9 cellular contexts compared by ENCODE assay signal in the genomic region with DNA sequence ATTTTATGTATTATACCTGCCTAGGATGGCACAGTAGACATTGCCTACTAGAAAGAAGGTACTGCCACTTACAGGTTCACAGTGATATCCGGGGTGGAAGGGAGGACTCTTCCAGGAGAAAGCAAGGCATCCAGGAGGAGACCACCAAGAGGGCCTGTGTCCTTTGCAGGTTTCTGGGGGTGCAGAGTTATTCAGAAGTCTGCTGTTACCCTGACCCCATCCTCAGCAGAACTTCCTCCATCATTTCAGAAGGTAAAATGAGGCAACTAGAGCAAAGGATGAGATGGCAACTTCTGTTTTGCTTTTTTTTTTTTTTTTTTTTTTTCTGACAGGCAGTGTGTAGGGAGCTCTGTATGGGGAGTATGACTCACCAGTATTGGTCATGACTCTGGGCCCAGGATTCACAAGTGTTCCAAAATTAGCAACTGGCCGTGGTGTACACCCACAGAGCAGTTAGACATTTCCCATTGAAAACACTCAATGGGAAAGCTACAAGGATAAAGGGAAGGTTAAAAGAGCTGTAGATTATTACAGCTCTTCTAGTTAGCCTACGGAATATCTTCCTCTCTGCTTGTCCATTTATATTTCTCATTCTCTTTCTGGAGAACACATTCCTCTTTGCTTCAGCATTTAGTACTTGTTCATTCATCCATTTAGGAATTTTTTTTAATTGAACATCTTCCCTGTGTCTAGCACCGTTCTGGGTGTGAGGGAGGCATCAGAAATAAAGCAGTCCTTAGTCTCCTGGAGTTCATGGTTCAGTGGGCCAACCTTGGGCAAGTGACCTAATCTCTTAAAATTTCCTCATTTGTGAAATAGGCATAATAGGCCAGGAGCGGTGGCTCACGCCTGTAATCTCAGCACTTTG. TPM values are rescaled to one million over a fixed set of nuclear protein-coding genes. Genes with fewer than 3 reads are reported as not detected.
DNase-seq lines count a peak whose midpoint lies in the region; ATAC-seq, FAIRE-seq and TF ChIP-seq lines count a peak whose summit lies in the region.
"Had no signal": no experiment of that assay in that cellular context is flagged by ENCODE, and none has a peak within 500 bp of the region (broad histone marks: within the 10 kb centered on the region; RNA-seq: fewer than 3 reads in every experiment).

No MANE protein-coding gene starts in this region.

- DNase-seq in GDM1 (lab: John Stamatoyannopoulos, UW): peak; percentile 70
- peak; percentile 44 for DNase-seq in activated CD8-positive, alpha-beta T cell treated with anti-CD3 and anti-CD28 coated beads, Interleukin-2, amount 10 ng/mL, durations not matched to agents 7 days and 5 days
- peak in 1 of 2 donors; percentile 73 for DNase-seq in heart right ventricle
- peak; percentile 8 for DNase-seq in stimulated activated CD8-positive, alpha-beta memory T cell treated with anti-CD3 and anti-CD28 coated beads, Interleukin-12 subunit alpha, Interleukin-12 subunit beta, amount 100 ng/mL, for 4 hours (ENCODE audit: low read depth)
- no peak for DNase-seq in D721Med (ENCODE audit: insufficient read length, low spot score)
- no peak for DNase-seq in hippocampal formation (lab: John Stamatoyannopoulos, UW)

- H3K27ac ChIP-seq in KMS-11 (peak overlapping the region; percentile 31), heart right ventricle (peak overlapping the region; percentile 59 to 90 (median 75))
- H3K27ac ChIP-seq: ovary had no signal

- H3K9ac ChIP-seq in KMS-11: peak overlapping the region; percentile 9; the same call in 1 of the 2 replicates

- H3K4me3 Mint-ChIP-seq in activated CD8-positive, alpha-beta T cell treated with anti-CD3 and anti-CD28 coated beads, Interleukin-2, amount 10 ng/mL, durations not matched to agents 7 days and 5 days: no peak overlapping the region

- 56 to 59% methylated on average over 6 of the region's 6 CpGs for WGBS in heart right ventricle, 2 donors

- intact Hi-C loops in heart right ventricle (cut with DNase I): loop anchor here in 7 of 10 donors (2.0 to 10.0 kb wide), 5 partner anchors 38 to 160 kb away; a partner anchor contains a TSS

- H3K4me1 Mint-ChIP-seq in activated CD8-positive, alpha-beta T cell treated with anti-CD3 and anti-CD28 coated beads, Interleukin-2, amount 10 ng/mL, durations not matched to agents 7 days and 5 days (ENCODE audit: low read depth): peaks cover 38% of the 10 kb centered on the region

- no peaks in the 10 kb centered on the region for H3K27me3 Mint-ChIP-seq in activated CD8-positive, alpha-beta T cell treated with anti-CD3 and anti-CD28 coated beads, Interleukin-2, amount 10 ng/mL, durations not matched to agents 7 days and 5 days (ENCODE audit: low read depth)

- no peak for TF ChIP-seq CTCF in KMS-11 (conservative IDR thresholded peaks at IDR 0.05; ENCODE audit: low read depth, low read length)
- no peak for TF ChIP-seq CTCF in heart right ventricle (IDR thresholded peaks at IDR 0.05)
- no peak for TF ChIP-seq CTCF in D721Med (IDR thresholded peaks at IDR 0.05; ENCODE audit: insufficient read depth, missing control alignments)

- no peaks in the 10 kb centered on the region for H3K79me2 ChIP-seq in KMS-11 (ENCODE audit: insufficient read depth, low read depth)

- H3K27ac Mint-ChIP-seq in activated CD8-positive, alpha-beta T cell treated with anti-CD3 and anti-CD28 coated beads, Interleukin-2, amount 10 ng/mL, durations not matched to agents 7 days and 5 days: peak overlapping the region; percentile 46

- CTCF ChIA-PET in activated CD8-positive, alpha-beta T cell treated with anti-CD3 and anti-CD28 coated beads, Interleukin-2, amount 10 ng/mL, durations not matched to agents 7 days and 5 days (lab: Charles Lee): interaction anchor here (1.1 to 1.7 kb wide), 4 partner anchors 9 to 200 kb away, joined by 3 to 4 read pairs (median 3); a partner anchor contains a TSS

- H3K36me3 ChIP-seq in KMS-11 (ENCODE audit: insufficient read depth): no peaks in the 10 kb centered on the region
- no peaks in the 10 kb centered on the region for H3K36me3 ChIP-seq in heart right ventricle
- H3K36me3 ChIP-seq: ovary had no signal

- H3K27me3 ChIP-seq in KMS-11 (ENCODE audit: insufficient read depth, low read depth) (no peaks in the 10 kb centered on the region), heart right ventricle (no peaks in the 10 kb centered on the region)
- H3K27me3 ChIP-seq: ovary had no signal

- H3K4me2 ChIP-seq in KMS-11: peak overlapping the region; percentile 65

- peak overlapping the region; percentile 48 for H2AFZ ChIP-seq in KMS-11 (ENCODE audit: low read depth)

- H3K9me3 Mint-ChIP-seq in activated CD8-positive, alpha-beta T cell treated with anti-CD3 and anti-CD28 coated beads, Interleukin-2, amount 10 ng/mL, durations not matched to agents 7 days and 5 days (ENCODE audit: insufficient read depth): no peaks in the 10 kb centered on the region

- H3K36me3 Mint-ChIP-seq in activated CD8-positive, alpha-beta T cell treated with anti-CD3 and anti-CD28 coated beads, Interleukin-2, amount 10 ng/mL, durations not matched to agents 7 days and 5 days (ENCODE audit: low read depth): peaks cover 6% of the 10 kb centered on the region

- no peaks in the 10 kb centered on the region for H4K20me1 ChIP-seq in KMS-11 (ENCODE audit: insufficient read depth)

- H3K4me3 ChIP-seq in KMS-11 (IDR thresholded peaks at IDR 0.05; ENCODE audit: insufficient read depth, low read depth, low read length): no peak overlapping the region
- no peak overlapping the region for H3K4me3 ChIP-seq in heart right ventricle
- H3K4me3 ChIP-seq: ovary had no signal

- FAIRE-seq in D721Med (lab: Jason Lieb, UNC): no peak

- H3K9me3 ChIP-seq in heart right ventricle: no peaks in the 10 kb centered on the region
- H3K9me3 ChIP-seq: ovary had no signal

- POLR2A ChIA-PET in activated CD8-positive, alpha-beta T cell treated with anti-CD3 and anti-CD28 coated beads, Interleukin-2, amount 10 ng/mL, durations not matched to agents 7 days and 5 days (lab: Charles Lee): interaction anchor here (1.0 kb wide), 1 partner anchor 22 kb away, joined by 3 read pairs; no protein-coding TSS in a partner anchor

- ATAC-seq in GM21576 (IDR thresholded peaks at IDR 0.05; ENCODE audit: unreplicated experiment): peak; percentile 79
- peak; percentile 82 for ATAC-seq in activated CD8-positive, alpha-beta T cell treated with anti-CD3 and anti-CD28 coated beads, Interleukin-2, amount 10 ng/mL, durations not matched to agents 7 days and 5 days
- peak; percentile 94 to 98 (median 96) for ATAC-seq in heart right ventricle

- H3K4me1 ChIP-seq in KMS-11 (ENCODE audit: low read depth, poor library complexity, severe bottlenecking) (peaks cover 50% of the 10 kb centered on the region), heart right ventricle (peaks cover 4 to 54% (median 39%) of the 10 kb centered on the region in 9 donors)

RNA-seq across cellular contexts. Expression of a gene that starts 50.5 kb away (rescaled TPM):
- 10 to 100 TPM; 66.7 to 72.3 TPM for total RNA-seq in activated CD8-positive, alpha-beta T cell treated with anti-CD3 and anti-CD28 coated beads, Interleukin-2, amount 10 ng/mL, durations not matched to agents 7 days and 5 days
- 10 to 100 TPM; 48.6 to 86.8 (median 57.3) TPM for total RNA-seq in heart right ventricle
- 10 to 100 TPM; 44.2 to 85.7 TPM for polyA plus RNA-seq in heart right ventricle

Comparison
In these comparisons a context has a peak if more than half of its experiments do, and no peak if none do; other contexts are left out.
1. DNase-seq: peak in GDM1 (single experiment), activated CD8-positive, alpha-beta T cell treated with anti-CD3 and anti-CD28 coated beads, Interleukin-2, amount 10 ng/mL, durations not matched to agents 7 days and 5 days (single experiment) and stimulated activated CD8-positive, alpha-beta memory T cell treated with anti-CD3 and anti-CD28 coated beads, Interleukin-12 subunit alpha, Interleukin-12 subunit beta, amount 100 ng/mL, for 4 hours (single experiment); none in D721Med (single experiment) and hippocampal formation (0 of 2).
2. Peak in every context shown above with its lines, with median percentiles within 50 percentile points of each other: ATAC-seq.